19 cellular contexts compared by ENCODE assay signal in genomic region chr4:100960232-100960631, GRCh38.
DNase-seq lines count a peak whose midpoint lies in the region; ATAC-seq, FAIRE-seq and TF ChIP-seq lines count a peak whose summit lies in the region.
"Had no signal": no experiment of that assay in that cellular context is flagged by ENCODE, and none has a peak within 500 bp of the region (broad histone marks: within the 10 kb centered on the region; RNA-seq: fewer than 3 reads in every experiment).

No MANE protein-coding gene starts in this region.

- peaks cover 1% of the 10 kb centered on the region for H3K27me3 ChIP-seq in mammary epithelial cell (ENCODE audit: insufficient read depth, low read length)
- H3K27me3 ChIP-seq in endothelial cell of umbilical vein (ENCODE audit: control insufficient read depth in 2 of 2, insufficient read depth in 2 of 2, low read length in 2 of 2) = peaks cover 0 to 2% of the 10 kb centered on the region in 2 experiments
- no peaks in the 10 kb centered on the region for H3K27me3 ChIP-seq in foreskin keratinocyte
- H3K27me3 ChIP-seq: BLaER1 had no signal

- no peaks in the 10 kb centered on the region for H3K9me3 Mint-ChIP-seq in MCF 10A (ENCODE audit: unreplicated experiment)
- H3K9me3 Mint-ChIP-seq: CD8-positive, alpha-beta memory T cell had no signal

- H3K9me3 ChIP-seq in mammary epithelial cell (replicated peaks; ENCODE audit: insufficient read depth, low read length) (no peaks in the 10 kb centered on the region), endothelial cell of umbilical vein (replicated peaks; ENCODE audit: control insufficient read depth, insufficient read depth, low read length) (no peaks in the 10 kb centered on the region)
- H3K9me3 ChIP-seq: BLaER1, Caco-2 had no signal

- 67% methylated on average over 3 of the region's 3 CpGs for WGBS in mammary epithelial cell (ENCODE audit: low coverage, missing lambda C conversion rate)

- no peaks in the 10 kb centered on the region for H3K27me3 Mint-ChIP-seq in MCF 10A (ENCODE audit: insufficient read depth, unreplicated experiment)
- H3K27me3 Mint-ChIP-seq: CD8-positive, alpha-beta memory T cell had no signal

- no peak overlapping the region for H2AFZ ChIP-seq in mammary epithelial cell (ENCODE audit: low read depth, low read length)
- H2AFZ ChIP-seq in endothelial cell of umbilical vein (ENCODE audit: low read depth, low read length) = no peak overlapping the region
- H2AFZ ChIP-seq: GM23248 had no signal

- H3K4me3 Mint-ChIP-seq in MCF 10A (ENCODE audit: unreplicated experiment) = no peak overlapping the region
- H3K4me3 Mint-ChIP-seq: CD8-positive, alpha-beta memory T cell had no signal

- ATAC-seq in foreskin keratinocyte (peak; percentile 41), left ventricle myocardium superior (no peak)
- ATAC-seq: HCT116, HepG2 had no signal

- TF ChIP-seq CTCF in mammary epithelial cell (conservative IDR thresholded peaks at IDR 0.05 in 1 of 2, IDR thresholded peaks at IDR 0.05 in 1 of 2; ENCODE audit: extremely low read depth in 1 of 2, insufficient read depth in 1 of 2, low read depth in 1 of 2, low read length in 2 of 2) = no peak
- TF ChIP-seq CTCF in MCF 10A (IDR thresholded peaks at IDR 0.05; ENCODE audit: unreplicated experiment) = no peak
- no peak for TF ChIP-seq CTCF in endothelial cell of umbilical vein (IDR thresholded peaks at IDR 0.05; ENCODE audit: extremely low read depth in 1 of 2, insufficient read depth in 1 of 2, low read depth in 1 of 2, low read length in 2 of 2)
- TF ChIP-seq CTCF in foreskin keratinocyte (conservative IDR thresholded peaks at IDR 0.05) = no peak

- H4K20me1 ChIP-seq in mammary epithelial cell (ENCODE audit: insufficient read depth, low read length) (no peaks in the 10 kb centered on the region), endothelial cell of umbilical vein (replicated peaks; ENCODE audit: control insufficient read depth, extremely low read depth, insufficient read depth, low read length) (no peaks in the 10 kb centered on the region)
- H4K20me1 ChIP-seq: BLaER1 had no signal

- no peaks in the 10 kb centered on the region for H3K36me3 ChIP-seq in mammary epithelial cell (ENCODE audit: insufficient read depth, low read length)
- no peaks in the 10 kb centered on the region for H3K36me3 ChIP-seq in endothelial cell of umbilical vein (ENCODE audit: control insufficient read depth in 2 of 2, extremely low read depth in 1 of 2, insufficient read depth in 2 of 2, low read length in 2 of 2)
- H3K36me3 ChIP-seq: BLaER1 had no signal

- peak; percentile 54 for DNase-seq in mammary epithelial cell
- DNase-seq in MCF 10A (ENCODE audit: unreplicated experiment) = no peak
- no peak for DNase-seq in endothelial cell of umbilical vein (ENCODE audit: low read depth, low spot score)
- DNase-seq in foreskin keratinocyte = peak; percentile 39 to 66
- DNase-seq in HUDEP-2 (lab: John Stamatoyannopoulos, UW; ENCODE audit: unreplicated experiment in 76 of 76) = no peak
- DNase-seq in NCI-H446 treated with DMSO at 0.1 percent for 48 hours (lab: John Stamatoyannopoulos, UW) = no peak
- no peak for DNase-seq in left ventricle myocardium superior
- no peak for DNase-seq in NCI-H510A treated with DMSO at 0.1 percent for 48 hours (lab: John Stamatoyannopoulos, UW)
- DNase-seq: Caco-2; CD8-positive, alpha-beta memory T cell; DMS53; GM23248 had no signal

- no peaks in the 10 kb centered on the region for H3K9me1 ChIP-seq in endothelial cell of umbilical vein (replicated peaks; ENCODE audit: control insufficient read depth, extremely low read depth, insufficient read depth, low read length)

- H3K4me3 ChIP-seq in mammary epithelial cell (replicated peaks in 1 of 3; ENCODE audit: insufficient read depth in 1 of 3, low read depth in 2 of 3, low read length in 3 of 3) = no peak overlapping the region
- no peak overlapping the region for H3K4me3 ChIP-seq in endothelial cell of umbilical vein (replicated peaks in 1 of 3; ENCODE audit: insufficient read depth in 1 of 3, low read depth in 1 of 3, low read length in 3 of 3)
- H3K4me3 ChIP-seq: BLaER1, GM23248 had no signal

- dilution Hi-C loops in mammary epithelial cell (cut with HindIII; ENCODE audit: low sequenced_read_pairs) (no loop called here), endothelial cell of umbilical vein (cut with MboI; ENCODE audit: extremely low pct_ligation_motif_present, low sequenced_read_pairs) (no loop called here)

- no peak for FAIRE-seq in endothelial cell of umbilical vein (lab: Jason Lieb, UNC)
- FAIRE-seq: GM18507, H54, HepG2 had no signal

- no peak for TF ChIP-seq POLR2A in endothelial cell of umbilical vein (IDR thresholded peaks at IDR 0.05; ENCODE audit: low read depth, low read length)

- POLR2A ChIA-PET in MCF 10A (lab: Yijun Ruan, JAX) = no interaction called here
- POLR2A ChIA-PET in endothelial cell of umbilical vein (lab: Charles Lee) = no interaction called here

- no peak overlapping the region for H3K27ac Mint-ChIP-seq in MCF 10A (ENCODE audit: low read depth, unreplicated experiment)
- H3K27ac Mint-ChIP-seq: CD8-positive, alpha-beta memory T cell had no signal

- intact Hi-C loops in mammary epithelial cell (cut with micrococcal nuclease) (no loop called here), MCF 10A (cut with micrococcal nuclease) (no loop called here), endothelial cell of umbilical vein (cut with micrococcal nuclease) (no loop called here), left ventricle myocardium superior (cut with micrococcal nuclease) (no loop called here)

- H3K4me1 Mint-ChIP-seq in MCF 10A (ENCODE audit: insufficient read depth, unreplicated experiment) = no peaks in the 10 kb centered on the region

- in situ Hi-C loops in mammary epithelial cell (cut with MboI; ENCODE audit: low sequenced_read_pairs in 2 of 2) = no loop called here

- H3K36me3 Mint-ChIP-seq in MCF 10A (ENCODE audit: insufficient read depth, unreplicated experiment) = no peaks in the 10 kb centered on the region

- H3K4me1 ChIP-seq in mammary epithelial cell (ENCODE audit: insufficient read depth, low read length) (no peaks in the 10 kb centered on the region), endothelial cell of umbilical vein (ENCODE audit: control insufficient read depth, extremely low read depth, insufficient read depth, low read length) (no peaks in the 10 kb centered on the region), foreskin keratinocyte (no peaks in the 10 kb centered on the region)
- H3K4me1 ChIP-seq: BLaER1, Caco-2 had no signal

- BruUV-seq in mammary epithelial cell (replicated peaks; lab: Mats Ljungman, UMichigan) = no TSS peak
- BruUV-seq in MCF 10A (replicated peaks; lab: Mats Ljungman, UMichigan) = no TSS peak
- BruUV-seq in endothelial cell of umbilical vein (replicated peaks; lab: Mats Ljungman, UMichigan) = no TSS peak

- H3K79me2 ChIP-seq in mammary epithelial cell (ENCODE audit: insufficient read depth, low read length) (no peaks in the 10 kb centered on the region), endothelial cell of umbilical vein (ENCODE audit: control insufficient read depth, insufficient read depth, low read length) (no peaks in the 10 kb centered on the region)

- no peak overlapping the region for H3K4me2 ChIP-seq in mammary epithelial cell (ENCODE audit: insufficient read depth, low read depth, low read length)
- no peak overlapping the region for H3K4me2 ChIP-seq in endothelial cell of umbilical vein (ENCODE audit: insufficient read depth, low read length)
- H3K4me2 ChIP-seq: BLaER1 had no signal

- CTCF ChIA-PET in mammary epithelial cell (lab: Charles Lee; ENCODE audit: low non-redundant PET) (no interaction called here), MCF 10A (lab: Yijun Ruan, JAX) (interaction anchor here (0.7 kb wide), 2 partner anchors 74 to 191 kb away, joined by 3 read pairs; no protein-coding TSS in a partner anchor), endothelial cell of umbilical vein (lab: Charles Lee) (no interaction called here)

- H3K27ac ChIP-seq in mammary epithelial cell (ENCODE audit: insufficient read depth, low read depth, low read length) (no peak overlapping the region), endothelial cell of umbilical vein (ENCODE audit: insufficient read depth, low read depth, low read length) (no peak overlapping the region), foreskin keratinocyte (no peak overlapping the region)
- H3K27ac ChIP-seq: 22Rv1, BLaER1, GM23248, HL-60 had no signal

- H3K9ac ChIP-seq in mammary epithelial cell (ENCODE audit: insufficient read depth, low read length) (no peak overlapping the region), endothelial cell of umbilical vein (replicated peaks; ENCODE audit: extremely low read depth, insufficient read depth, low read length) (no peak overlapping the region)
- H3K9ac ChIP-seq: BLaER1, GM23248 had no signal

TF ChIP-seq in endothelial cell of umbilical vein, 7 proteins besides CTCF, POLR2A, EP300 and RAD21:
- no peak for TF ChIP-seq JUN (IDR thresholded peaks at IDR 0.05; ENCODE audit: borderline replicate concordance, insufficient read depth, insufficient read length, low read depth)
- TF ChIP-seq FOS (IDR thresholded peaks at IDR 0.05; ENCODE audit: borderline replicate concordance, insufficient read depth, low read length) = peak; percentile 10
- no peak for TF ChIP-seq MYC (IDR thresholded peaks at IDR 0.05; ENCODE audit: low read depth, low read length)
- no peak for TF ChIP-seq MAX (IDR thresholded peaks at IDR 0.05; ENCODE audit: insufficient read depth, insufficient read length)
- TF ChIP-seq EZH2 (IDR thresholded peaks at IDR 0.05; ENCODE audit: borderline replicate concordance, low read depth, low read length, severe bottlenecking) = no peak

Comparison
In these comparisons a context has a peak if more than half of its experiments do, and no peak if none do; other contexts are left out.
1. DNase-seq: peak in mammary epithelial cell (single experiment) and foreskin keratinocyte (2 of 2); none in MCF 10A (single experiment), endothelial cell of umbilical vein (single experiment), HUDEP-2 (0 of 76), NCI-H446 treated with DMSO at 0.1 percent for 48 hours (single experiment), left ventricle myocardium superior (single experiment) and NCI-H510A treated with DMSO at 0.1 percent for 48 hours (single experiment).